In the genomic region with DNA sequence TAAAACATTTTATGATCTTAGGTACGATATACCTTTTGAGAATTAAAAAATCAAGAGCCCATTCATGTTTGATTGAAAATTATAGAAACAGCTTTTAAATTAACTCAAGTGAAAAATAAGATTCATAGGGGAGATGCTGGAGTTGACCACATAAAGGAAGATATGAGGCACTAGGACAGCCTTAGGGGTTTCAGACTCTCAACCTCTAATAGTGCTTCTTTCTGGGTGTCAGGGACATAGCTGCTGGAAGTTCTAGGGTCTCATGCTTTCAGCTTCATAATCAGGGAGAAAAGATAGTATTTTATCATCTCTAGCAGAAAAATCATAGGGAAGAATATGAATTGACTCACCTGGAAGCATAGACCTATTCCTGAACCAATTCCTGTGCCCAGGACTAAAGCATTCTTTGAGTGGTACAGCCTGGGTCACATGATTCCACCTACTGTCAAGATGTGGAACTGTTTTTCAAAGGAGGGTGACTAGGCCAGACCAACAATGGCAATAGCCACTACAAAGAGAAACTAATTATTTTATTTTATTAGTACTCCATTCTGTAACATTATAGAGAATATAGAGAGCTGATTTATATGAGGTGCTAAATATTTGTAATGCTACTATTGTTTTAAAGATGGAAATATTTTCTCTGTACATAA, we compare ENCODE assay signal across 8 cellular contexts. TPM values are rescaled to one million over a fixed set of nuclear protein-coding genes. Genes with fewer than 3 reads are reported as not detected.
DNase-seq lines count a peak whose midpoint lies in the region; ATAC-seq, FAIRE-seq and TF ChIP-seq lines count a peak whose summit lies in the region.

No MANE protein-coding gene starts in this region.

- H4K8ac ChIP-seq in mesenchymal stem cell (ENCODE audit: low read length), result no peak overlapping the region

- H3K36me3 ChIP-seq in mesenchymal stem cell (ENCODE audit: control insufficient read depth in 1 of 2, insufficient read depth in 2 of 2, low read depth in 1 of 2, low read length in 2 of 2), result no peaks in the 10 kb centered on the region
- H3K36me3 ChIP-seq in pancreas, result no peaks in the 10 kb centered on the region

- TF ChIP-seq CTCF in pancreas (IDR thresholded peaks at IDR 0.05), result no peak

- H3K14ac ChIP-seq in mesenchymal stem cell (ENCODE audit: low read length in 2 of 2), result no peak overlapping the region

- no peaks in the 10 kb centered on the region for H3K4me1 ChIP-seq in mesenchymal stem cell (ENCODE audit: control insufficient read depth, insufficient read depth, low read depth, low read length)
- H3K4me1 ChIP-seq in pancreas, result no peaks in the 10 kb centered on the region

- DNase-seq in AG08395 (ENCODE audit: low spot score) (peak; percentile 19), mesenchymal stem cell (peak; percentile 21), pancreas (no peak), DMS153 (lab: John Stamatoyannopoulos, UW) (no peak)
- no peak for DNase-seq in activated CD8-positive, alpha-beta memory T cell treated with anti-CD3 and anti-CD28 coated beads, Interleukin-2, amount 50 U/mL, for 4 hours

- H3K79me1 ChIP-seq in mesenchymal stem cell (replicated peaks; ENCODE audit: low read length, poor library complexity, severe bottlenecking), result no peaks in the 10 kb centered on the region

- WGBS in mesenchymal stem cell, result no CpG with 5 or more reads among the region's 1 CpG
- 83 to 86% methylated on average over 1 of the region's 1 CpG for WGBS in pancreas, 2 donors

- H3K27ac ChIP-seq in mesenchymal stem cell (ENCODE audit: low read length, poor library complexity, severe bottlenecking), result no peak overlapping the region
- no peak overlapping the region for H3K27ac ChIP-seq in pancreas

- intact Hi-C loops in pancreas (cut with DNase I), result no loop called here

- H3K18ac ChIP-seq in mesenchymal stem cell (ENCODE audit: low read depth in 1 of 2, low read length in 2 of 2), result no peak overlapping the region

- H3K9ac ChIP-seq in mesenchymal stem cell (ENCODE audit: low read length), result no peak overlapping the region

- H2AFZ ChIP-seq in mesenchymal stem cell (ENCODE audit: low read depth, low read length), result no peak overlapping the region

- no peak overlapping the region for H2AK5ac ChIP-seq in mesenchymal stem cell (ENCODE audit: low read length, severe bottlenecking)

- H3K9me3 ChIP-seq in mesenchymal stem cell (ENCODE audit: control insufficient read depth, low read length), result no peaks in the 10 kb centered on the region
- H3K9me3 ChIP-seq in pancreas, result no peaks in the 10 kb centered on the region

- FAIRE-seq in pancreas (lab: Jason Lieb, UNC), result no peak

- no peak overlapping the region for H3K4me3 ChIP-seq in mesenchymal stem cell (ENCODE audit: insufficient read depth in 1 of 2, low read depth in 1 of 2, low read length in 2 of 2)
- no peak overlapping the region for H3K4me3 ChIP-seq in pancreas

- no peak overlapping the region for H4K91ac ChIP-seq in mesenchymal stem cell (ENCODE audit: low read length)

- H3K4ac ChIP-seq in mesenchymal stem cell (ENCODE audit: low read depth in 1 of 2, low read length in 2 of 2), result no peak overlapping the region

- peak; percentile 93 for ATAC-seq in GM19035 (IDR thresholded peaks at IDR 0.05; ENCODE audit: unreplicated experiment)
- ATAC-seq in HG03095 (IDR thresholded peaks at IDR 0.05; ENCODE audit: unreplicated experiment), result peak; percentile 74
- ATAC-seq in SK-N-SH treated with all-trans-retinoic acid at 6 μM for 48 hours, result peak; percentile 86
- ATAC-seq in pancreas, result no peak

- H3K4me2 ChIP-seq in mesenchymal stem cell (ENCODE audit: low read length, poor library complexity, severe bottlenecking), result no peak overlapping the region

- H2BK120ac ChIP-seq in mesenchymal stem cell (ENCODE audit: low read depth, low read length), result no peak overlapping the region

- H2BK15ac ChIP-seq in mesenchymal stem cell (ENCODE audit: low read depth, poor library complexity, severe bottlenecking), result no peak overlapping the region

- no peak overlapping the region for H2BK5ac ChIP-seq in mesenchymal stem cell (ENCODE audit: low read depth, low read length, poor library complexity, severe bottlenecking)

- H2BK12ac ChIP-seq in mesenchymal stem cell (ENCODE audit: low read length in 2 of 2), result no peak overlapping the region

- no peak overlapping the region for H3K23ac ChIP-seq in mesenchymal stem cell (ENCODE audit: low read length in 2 of 2)

- H3K27me3 ChIP-seq in mesenchymal stem cell (ENCODE audit: control insufficient read depth in 1 of 2, insufficient read depth in 1 of 2, low read length in 2 of 2) (no peaks in the 10 kb centered on the region), pancreas (no peaks in the 10 kb centered on the region)

TF ChIP-seq in SK-N-SH treated with all-trans-retinoic acid at 6 μM for 48 hours, 23 proteins besides CTCF, POLR2A, EP300 and RAD21:
- TF ChIP-seq OSR1 (CRISPR knock-in tag; IDR thresholded peaks at IDR 0.05), result no peak
- TF ChIP-seq, protein P1, sequence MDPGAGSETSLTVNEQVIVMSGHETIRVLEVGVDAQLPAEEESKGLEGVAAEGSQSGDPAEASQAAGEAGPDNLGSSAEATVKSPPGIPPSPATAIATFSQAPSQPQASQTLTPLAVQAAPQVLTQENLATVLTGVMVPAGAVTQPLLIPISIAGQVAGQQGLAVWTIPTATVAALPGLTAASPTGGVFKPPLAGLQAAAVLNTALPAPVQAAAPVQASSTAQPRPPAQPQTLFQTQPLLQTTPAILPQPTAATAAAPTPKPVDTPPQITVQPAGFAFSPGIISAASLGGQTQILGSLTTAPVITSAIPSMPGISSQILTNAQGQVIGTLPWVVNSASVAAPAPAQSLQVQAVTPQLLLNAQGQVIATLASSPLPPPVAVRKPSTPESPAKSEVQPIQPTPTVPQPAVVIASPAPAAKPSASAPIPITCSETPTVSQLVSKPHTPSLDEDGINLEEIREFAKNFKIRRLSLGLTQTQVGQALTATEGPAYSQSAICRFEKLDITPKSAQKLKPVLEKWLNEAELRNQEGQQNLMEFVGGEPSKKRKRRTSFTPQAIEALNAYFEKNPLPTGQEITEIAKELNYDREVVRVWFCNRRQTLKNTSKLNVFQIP (CRISPR knock-in tag; IDR thresholded peaks at IDR 0.05; ENCODE audit: borderline replicate concordance, low read depth), result no peak
- TF ChIP-seq CSDC2 (CRISPR knock-in tag; IDR thresholded peaks at IDR 0.05), result no peak
- no peak for TF ChIP-seq ARNTL (CRISPR knock-in tag; IDR thresholded peaks at IDR 0.05; ENCODE audit: borderline replicate concordance, low read depth)
- no peak for TF ChIP-seq ZNF8 (CRISPR knock-in tag; IDR thresholded peaks at IDR 0.05)
- no peak for TF ChIP-seq BACH2 (CRISPR knock-in tag; IDR thresholded peaks at IDR 0.05; ENCODE audit: borderline replicate concordance)
- no peak for TF ChIP-seq ZFP3 (CRISPR knock-in tag; IDR thresholded peaks at IDR 0.05)
- TF ChIP-seq TOX (CRISPR knock-in tag; IDR thresholded peaks at IDR 0.05; ENCODE audit: borderline replicate concordance), result no peak

RNA-seq across cellular contexts. Expression of a gene that starts 27.8 kb away (rescaled TPM):
- polyA plus RNA-seq in mesenchymal stem cell (2013, experiment 1 of 2), result 15.8 TPM
- polyA plus RNA-seq in mesenchymal stem cell (2013, experiment 2 of 2), result 15.9 TPM
- 1 to 10 TPM in 5 of 6 donors, under 1 TPM in 1; 0.93 to 2.9 (median 1.4) TPM for total RNA-seq in pancreas
- polyA plus RNA-seq in pancreas, result 1 to 10 TPM; 2.1 to 2.5 TPM

Comparison
In these comparisons a context has a peak if more than half of its experiments do, and no peak if none do; other contexts are left out.
1. DNase-seq: peak in AG08395 (single experiment) and mesenchymal stem cell (single experiment); none in activated CD8-positive, alpha-beta memory T cell treated with anti-CD3 and anti-CD28 coated beads, Interleukin-2, amount 50 U/mL, for 4 hours (single experiment), pancreas (0 of 6) and DMS153 (single experiment).
2. ATAC-seq: peak in GM19035 (single experiment), HG03095 (single experiment) and SK-N-SH treated with all-trans-retinoic acid at 6 μM for 48 hours (single experiment); none in pancreas (0 of 4).